Comparison of ENCODE assay signal across 1 cellular context in genomic region chr22:37199839-37200161, GRCh38.
TF ChIP-seq lines count a peak whose summit lies in the region.

No MANE protein-coding gene starts in this region.

TF ChIP-seq in HCT116, 20 proteins besides CTCF, POLR2A, EP300 and RAD21 (continued from another document):
- TF ChIP-seq, protein P1, sequence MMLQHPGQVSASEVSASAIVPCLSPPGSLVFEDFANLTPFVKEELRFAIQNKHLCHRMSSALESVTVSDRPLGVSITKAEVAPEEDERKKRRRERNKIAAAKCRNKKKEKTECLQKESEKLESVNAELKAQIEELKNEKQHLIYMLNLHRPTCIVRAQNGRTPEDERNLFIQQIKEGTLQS (IDR thresholded peaks at IDR 0.05): no peak
- TF ChIP-seq TCF7L2 (IDR thresholded peaks at IDR 0.05; ENCODE audit: borderline replicate concordance, extremely low read depth, insufficient read depth, insufficient read length): no peak
- TF ChIP-seq REST (IDR thresholded peaks at IDR 0.05; ENCODE audit: low read depth): no peak
